Comparison of ENCODE assay signal across 2 cellular contexts in genomic region chr1:220702733-220703704, GRCh38.
TF ChIP-seq lines count a peak whose summit lies in the region.

No MANE protein-coding gene starts in this region.

TF ChIP-seq in HEK293, 187 proteins besides CTCF, POLR2A, EP300 and RAD21 (continued from another document):
- TF ChIP-seq ZNF701 (tag by site-specific recombination; IDR thresholded peaks at IDR 0.05): no peak
- TF ChIP-seq, protein P1, sequence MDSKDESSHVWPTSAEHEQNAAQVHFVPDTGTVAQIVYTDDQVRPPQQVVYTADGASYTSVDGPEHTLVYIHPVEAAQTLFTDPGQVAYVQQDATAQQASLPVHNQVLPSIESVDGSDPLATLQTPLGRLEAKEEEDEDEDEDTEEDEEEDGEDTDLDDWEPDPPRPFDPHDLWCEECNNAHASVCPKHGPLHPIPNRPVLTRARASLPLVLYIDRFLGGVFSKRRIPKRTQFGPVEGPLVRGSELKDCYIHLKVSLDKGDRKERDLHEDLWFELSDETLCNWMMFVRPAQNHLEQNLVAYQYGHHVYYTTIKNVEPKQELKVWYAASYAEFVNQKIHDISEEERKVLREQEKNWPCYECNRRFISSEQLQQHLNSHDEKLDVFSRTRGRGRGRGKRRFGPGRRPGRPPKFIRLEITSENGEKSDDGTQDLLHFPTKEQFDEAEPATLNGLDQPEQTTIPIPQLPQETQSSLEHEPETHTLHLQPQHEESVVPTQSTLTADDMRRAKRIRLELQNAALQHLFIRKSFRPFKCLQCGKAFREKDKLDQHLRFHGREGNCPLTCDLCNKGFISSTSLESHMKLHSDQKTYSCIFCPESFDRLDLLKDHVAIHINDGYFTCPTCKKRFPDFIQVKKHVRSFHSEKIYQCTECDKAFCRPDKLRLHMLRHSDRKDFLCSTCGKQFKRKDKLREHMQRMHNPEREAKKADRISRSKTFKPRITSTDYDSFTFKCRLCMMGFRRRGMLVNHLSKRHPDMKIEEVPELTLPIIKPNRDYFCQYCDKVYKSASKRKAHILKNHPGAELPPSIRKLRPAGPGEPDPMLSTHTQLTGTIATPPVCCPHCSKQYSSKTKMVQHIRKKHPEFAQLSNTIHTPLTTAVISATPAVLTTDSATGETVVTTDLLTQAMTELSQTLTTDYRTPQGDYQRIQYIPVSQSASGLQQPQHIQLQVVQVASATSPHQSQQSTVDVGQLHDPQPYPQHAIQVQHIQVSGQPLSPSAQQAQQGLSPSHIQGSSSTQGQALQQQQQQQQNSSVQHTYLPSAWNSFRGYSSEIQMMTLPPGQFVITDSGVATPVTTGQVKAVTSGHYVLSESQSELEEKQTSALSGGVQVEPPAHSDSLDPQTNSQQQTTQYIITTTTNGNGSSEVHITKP (tag by site-specific recombination; IDR thresholded peaks at IDR 0.05): peak; percentile 43; the same call in 1 of the 2 replicates
- TF ChIP-seq ZNF404 (tag by site-specific recombination; IDR thresholded peaks at IDR 0.05): no peak
- no peak for TF ChIP-seq GLI4 (tag by site-specific recombination; IDR thresholded peaks at IDR 0.05)
- no peak for TF ChIP-seq MZF1 (tag by site-specific recombination; IDR thresholded peaks at IDR 0.05; ENCODE audit: borderline replicate concordance)
- 0 out of 2 replicates have a peak, but pooled peaks have one; percentile 10 for TF ChIP-seq ZFHX2 (tag by site-specific recombination; conservative IDR thresholded peaks at IDR 0.05)
- TF ChIP-seq, protein P2, sequence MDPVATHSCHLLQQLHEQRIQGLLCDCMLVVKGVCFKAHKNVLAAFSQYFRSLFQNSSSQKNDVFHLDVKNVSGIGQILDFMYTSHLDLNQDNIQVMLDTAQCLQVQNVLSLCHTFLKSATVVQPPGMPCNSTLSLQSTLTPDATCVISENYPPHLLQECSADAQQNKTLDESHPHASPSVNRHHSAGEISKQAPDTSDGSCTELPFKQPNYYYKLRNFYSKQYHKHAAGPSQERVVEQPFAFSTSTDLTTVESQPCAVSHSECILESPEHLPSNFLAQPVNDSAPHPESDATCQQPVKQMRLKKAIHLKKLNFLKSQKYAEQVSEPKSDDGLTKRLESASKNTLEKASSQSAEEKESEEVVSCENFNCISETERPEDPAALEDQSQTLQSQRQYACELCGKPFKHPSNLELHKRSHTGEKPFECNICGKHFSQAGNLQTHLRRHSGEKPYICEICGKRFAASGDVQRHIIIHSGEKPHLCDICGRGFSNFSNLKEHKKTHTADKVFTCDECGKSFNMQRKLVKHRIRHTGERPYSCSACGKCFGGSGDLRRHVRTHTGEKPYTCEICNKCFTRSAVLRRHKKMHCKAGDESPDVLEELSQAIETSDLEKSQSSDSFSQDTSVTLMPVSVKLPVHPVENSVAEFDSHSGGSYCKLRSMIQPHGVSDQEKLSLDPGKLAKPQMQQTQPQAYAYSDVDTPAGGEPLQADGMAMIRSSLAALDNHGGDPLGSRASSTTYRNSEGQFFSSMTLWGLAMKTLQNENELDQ (tag by site-specific recombination; IDR thresholded peaks at IDR 0.05; ENCODE audit: low read depth): no peak
- TF ChIP-seq ZSCAN16 (tag by site-specific recombination; IDR thresholded peaks at IDR 0.05): no peak
- no peak for TF ChIP-seq ZNF324 (tag by site-specific recombination; IDR thresholded peaks at IDR 0.05)
- no peak for TF ChIP-seq ZBTB11 (tag by site-specific recombination; conservative IDR thresholded peaks at IDR 0.05; ENCODE audit: low read depth)
- TF ChIP-seq ZNF561 (tag by site-specific recombination; IDR thresholded peaks at IDR 0.05; ENCODE audit: borderline replicate concordance): no peak

TF ChIP-seq in K562, 482 proteins besides CTCF, POLR2A, EP300 and RAD21 (continued from another document):
- TF ChIP-seq, protein P3, sequence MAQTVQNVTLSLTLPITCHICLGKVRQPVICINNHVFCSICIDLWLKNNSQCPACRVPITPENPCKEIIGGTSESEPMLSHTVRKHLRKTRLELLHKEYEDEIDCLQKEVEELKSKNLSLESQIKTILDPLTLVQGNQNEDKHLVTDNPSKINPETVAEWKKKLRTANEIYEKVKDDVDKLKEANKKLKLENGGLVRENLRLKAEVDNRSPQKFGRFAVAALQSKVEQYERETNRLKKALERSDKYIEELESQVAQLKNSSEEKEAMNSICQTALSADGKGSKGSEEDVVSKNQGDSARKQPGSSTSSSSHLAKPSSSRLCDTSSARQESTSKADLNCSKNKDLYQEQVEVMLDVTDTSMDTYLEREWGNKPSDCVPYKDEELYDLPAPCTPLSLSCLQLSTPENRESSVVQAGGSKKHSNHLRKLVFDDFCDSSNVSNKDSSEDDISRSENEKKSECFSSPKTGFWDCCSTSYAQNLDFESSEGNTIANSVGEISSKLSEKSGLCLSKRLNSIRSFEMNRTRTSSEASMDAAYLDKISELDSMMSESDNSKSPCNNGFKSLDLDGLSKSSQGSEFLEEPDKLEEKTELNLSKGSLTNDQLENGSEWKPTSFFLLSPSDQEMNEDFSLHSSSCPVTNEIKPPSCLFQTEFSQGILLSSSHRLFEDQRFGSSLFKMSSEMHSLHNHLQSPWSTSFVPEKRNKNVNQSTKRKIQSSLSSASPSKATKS (CRISPR knock-in tag; IDR thresholded peaks at IDR 0.05): no peak
- TF ChIP-seq, protein P1 (IDR thresholded peaks at IDR 0.05; ENCODE audit: partially characterized antibody): peak; percentile 85
- TF ChIP-seq ZNF354B (CRISPR knock-in tag; IDR thresholded peaks at IDR 0.05) (no peak), SPI1 (IDR thresholded peaks at IDR 0.05; ENCODE audit: borderline replicate concordance, low read depth, low read length) (peak; percentile 37; the same call in 1 of the 2 replicates)
- TF ChIP-seq, protein P4, sequence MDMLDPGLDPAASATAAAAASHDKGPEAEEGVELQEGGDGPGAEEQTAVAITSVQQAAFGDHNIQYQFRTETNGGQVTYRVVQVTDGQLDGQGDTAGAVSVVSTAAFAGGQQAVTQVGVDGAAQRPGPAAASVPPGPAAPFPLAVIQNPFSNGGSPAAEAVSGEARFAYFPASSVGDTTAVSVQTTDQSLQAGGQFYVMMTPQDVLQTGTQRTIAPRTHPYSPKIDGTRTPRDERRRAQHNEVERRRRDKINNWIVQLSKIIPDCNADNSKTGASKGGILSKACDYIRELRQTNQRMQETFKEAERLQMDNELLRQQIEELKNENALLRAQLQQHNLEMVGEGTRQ (CRISPR knock-in tag; IDR thresholded peaks at IDR 0.05): no peak
TF ChIP-seq in K562: peak in this region for 2.
